In the genomic region with DNA sequence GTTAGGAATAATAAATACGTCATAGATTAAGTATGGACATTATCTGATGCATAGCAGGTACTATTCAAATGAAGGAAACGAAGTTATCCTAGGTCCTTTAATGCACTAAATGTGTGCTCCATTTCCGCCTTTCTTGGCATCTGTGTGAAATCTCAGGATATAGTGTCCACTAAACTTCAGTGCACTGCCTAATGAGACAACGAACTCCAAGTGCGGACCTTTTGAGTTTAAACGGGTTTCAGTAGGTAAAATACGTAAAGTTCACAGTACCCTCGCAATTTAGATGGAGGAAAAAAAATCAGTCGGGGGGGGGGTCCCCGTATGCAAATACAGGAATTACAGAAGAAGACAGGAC, we compare ENCODE assay signal across 8 cellular contexts. TPM values are rescaled to one million over a fixed set of nuclear protein-coding genes. Genes with fewer than 3 reads are reported as not detected.
DNase-seq lines count a peak whose midpoint lies in the region; ATAC-seq and TF ChIP-seq lines count a peak whose summit lies in the region.

No MANE protein-coding gene starts in this region.

- ATAC-seq in PC-3, result peak; percentile 4; the same call in 1 of the 2 replicates
- ATAC-seq in HG02870 (IDR thresholded peaks at IDR 0.05; ENCODE audit: unreplicated experiment), result no peak
- no peak for ATAC-seq in GM19452 (IDR thresholded peaks at IDR 0.05; ENCODE audit: unreplicated experiment)

- H3K27me3 Mint-ChIP-seq in activated naive CD4-positive, alpha-beta T cell treated with anti-CD3 and anti-CD28 coated beads for 36 hours (ENCODE audit: low read depth), result no peaks in the 10 kb centered on the region
- H3K27me3 Mint-ChIP-seq in neural progenitor cell (ENCODE audit: insufficient read depth, low read depth), result no peaks in the 10 kb centered on the region

- peak overlapping the region; percentile 90 for H3K9ac ChIP-seq in PC-3 (ENCODE audit: low read length)
- peak overlapping the region; percentile 9 for H3K9ac ChIP-seq in neural progenitor cell

- H3K4me3 Mint-ChIP-seq in activated naive CD4-positive, alpha-beta T cell treated with anti-CD3 and anti-CD28 coated beads for 36 hours, result peak overlapping the region; percentile 100
- peak overlapping the region; percentile 96 for H3K4me3 Mint-ChIP-seq in neural progenitor cell

- DNase-seq in activated naive CD4-positive, alpha-beta T cell treated with anti-CD3 and anti-CD28 coated beads for 36 hours, result no peak
- DNase-seq in activated naive CD4-positive, alpha-beta T cell treated with Interleukin-2 at 50 U/mL for 16 hours, result no peak
- peak; percentile 28 for DNase-seq in PC-3
- DNase-seq in epithelial cell of esophagus (ENCODE audit: low read depth), result no peak
- DNase-seq in neural progenitor cell (ENCODE audit: low spot score), result no peak
- no peak for DNase-seq in central memory CD4-positive, alpha-beta T cell

- peak overlapping the region; percentile 54 for H3K27ac ChIP-seq in PC-3 (ENCODE audit: low read length)
- peak overlapping the region; percentile 78 for H3K27ac ChIP-seq in neural progenitor cell

- H4K20me1 ChIP-seq in PC-3 (ENCODE audit: low read length) (peaks cover 29% of the 10 kb centered on the region), neural progenitor cell (ENCODE audit: low read depth) (peaks cover 11% of the 10 kb centered on the region)

- H3K79me2 ChIP-seq in PC-3 (ENCODE audit: low read length) (peaks cover 42% of the 10 kb centered on the region), neural progenitor cell (ENCODE audit: low read depth) (peaks cover 30% of the 10 kb centered on the region)

- TSS peak; percentile 80 for BruUV-seq in PC-3 (replicated peaks; lab: Mats Ljungman, UMichigan)

- POLR2A ChIA-PET in PC-3 (lab: Charles Lee; ENCODE audit: unreplicated experiment), result no interaction called here

- H3K27ac Mint-ChIP-seq in activated naive CD4-positive, alpha-beta T cell treated with anti-CD3 and anti-CD28 coated beads for 36 hours, result peak overlapping the region; percentile 87
- peak overlapping the region; percentile 93 for H3K27ac Mint-ChIP-seq in neural progenitor cell

- no peaks in the 10 kb centered on the region for H3K9me3 ChIP-seq in PC-3 (ENCODE audit: low read length)
- no peaks in the 10 kb centered on the region for H3K9me3 ChIP-seq in neural progenitor cell (ENCODE audit: low read depth)

- no peaks in the 10 kb centered on the region for H3K9me2 ChIP-seq in PC-3 (replicated peaks; ENCODE audit: low read length)

- H2AFZ ChIP-seq in PC-3 (ENCODE audit: low read length) (peak overlapping the region; percentile 95), neural progenitor cell (replicated peaks) (peak overlapping the region; percentile 89)

- peak overlapping the region; percentile 86 for H3K4me2 ChIP-seq in PC-3 (ENCODE audit: low read length)
- peak overlapping the region; percentile 84 for H3K4me2 ChIP-seq in neural progenitor cell

- H3K36me3 ChIP-seq in PC-3 (ENCODE audit: low read depth, low read length) (no peaks in the 10 kb centered on the region), neural progenitor cell (no peaks in the 10 kb centered on the region)

- H3K27me3 ChIP-seq in PC-3 (ENCODE audit: low read length) (no peaks in the 10 kb centered on the region), neural progenitor cell (peaks cover 15% of the 10 kb centered on the region)

- H3F3A ChIP-seq in PC-3 (ENCODE audit: low read length, unreplicated experiment) (no peaks in the 10 kb centered on the region), neural progenitor cell (ENCODE audit: low read depth) (peaks cover 26% of the 10 kb centered on the region)

- H3K4me1 ChIP-seq in PC-3 (ENCODE audit: insufficient read depth, low read length) (peaks cover 9% of the 10 kb centered on the region), neural progenitor cell (peaks cover 13% of the 10 kb centered on the region)

- no peak for TF ChIP-seq CTCF in PC-3 (conservative IDR thresholded peaks at IDR 0.05; ENCODE audit: low read depth, low read length)
- no peak for TF ChIP-seq CTCF in epithelial cell of esophagus (IDR thresholded peaks at IDR 0.05; ENCODE audit: insufficient read depth, low read depth, low read length, missing control alignments)
- no peak for TF ChIP-seq CTCF in neural progenitor cell (IDR thresholded peaks at IDR 0.05)

- H3K4me3 ChIP-seq in PC-3 (ENCODE audit: low read length), result peak overlapping the region; percentile 90
- H3K4me3 ChIP-seq in epithelial cell of esophagus (ENCODE audit: low read length), result peak overlapping the region; percentile 79
- peak overlapping the region; percentile 78 for H3K4me3 ChIP-seq in neural progenitor cell

- CTCF ChIA-PET in activated naive CD4-positive, alpha-beta T cell treated with anti-CD3 and anti-CD28 coated beads for 36 hours (lab: Charles Lee), result interaction anchor here (0.7 to 2.9 kb wide), 6 partner anchors 26 to 118 kb away, joined by 3 to 22 read pairs (median 6); no protein-coding TSS in a partner anchor
- CTCF ChIA-PET in PC-3 (lab: Charles Lee), result no interaction called here

- peaks cover 15% of the 10 kb centered on the region for H3K4me1 Mint-ChIP-seq in activated naive CD4-positive, alpha-beta T cell treated with anti-CD3 and anti-CD28 coated beads for 36 hours (ENCODE audit: low read depth)
- H3K4me1 Mint-ChIP-seq in neural progenitor cell, result peaks cover 23% of the 10 kb centered on the region

- intact Hi-C loops in activated naive CD4-positive, alpha-beta T cell treated with anti-CD3 and anti-CD28 coated beads for 36 hours (cut with micrococcal nuclease), result loop anchor here (2.0 to 10.0 kb wide), 8 partner anchors 48 to 1316 kb away; a partner anchor contains a TSS
- intact Hi-C loops in PC-3 (cut with micrococcal nuclease), result loop anchor here (5.0 kb wide), 3 partner anchors 88 to 137 kb away; a partner anchor contains a TSS

- H3K36me3 Mint-ChIP-seq in activated naive CD4-positive, alpha-beta T cell treated with anti-CD3 and anti-CD28 coated beads for 36 hours (ENCODE audit: low read depth), result peaks cover 19% of the 10 kb centered on the region
- H3K36me3 Mint-ChIP-seq in neural progenitor cell, result no peaks in the 10 kb centered on the region

- H3K9me3 Mint-ChIP-seq in activated naive CD4-positive, alpha-beta T cell treated with anti-CD3 and anti-CD28 coated beads for 36 hours, result no peaks in the 10 kb centered on the region
- no peaks in the 10 kb centered on the region for H3K9me3 Mint-ChIP-seq in neural progenitor cell

RNA-seq across cellular contexts. Expression of a gene that starts 0.8 kb away (rescaled TPM):
- total RNA-seq in activated naive CD4-positive, alpha-beta T cell treated with anti-CD3 and anti-CD28 coated beads for 36 hours, result 10 to 100 TPM; 40.3 to 40.5 TPM
- total RNA-seq in PC-3 (2014; rRNA removed) (7.3 and 8.9 TPM in 2 replicates), neural progenitor cell (ENCODE audit: low replicate concordance) (7.1 and 12.0 TPM in 2 replicates)
